ENCODE assay signal across 16 cellular contexts in genomic region chr21:25717491-25718139, GRCh38. TPM values are rescaled to one million over a fixed set of nuclear protein-coding genes. Genes with fewer than 3 reads are reported as not detected.
DNase-seq lines count a peak whose midpoint lies in the region; ATAC-seq and TF ChIP-seq lines count a peak whose summit lies in the region.
"Had no signal": no experiment of that assay in that cellular context is flagged by ENCODE, and none has a peak within 500 bp of the region (broad histone marks: within the 10 kb centered on the region; RNA-seq: fewer than 3 reads in every experiment).

No MANE protein-coding gene starts in this region.

- peak; percentile 43 to 80 for ATAC-seq in right cardiac atrium
- ATAC-seq in GM21825 (IDR thresholded peaks at IDR 0.05; ENCODE audit: unreplicated experiment) = no peak
- ATAC-seq in GM19463 (IDR thresholded peaks at IDR 0.05; ENCODE audit: unreplicated experiment) = no peak

- no peaks in the 10 kb centered on the region for H3K27me3 ChIP-seq in HUES6 (ENCODE audit: control insufficient read depth, insufficient read depth, low read length)
- no peaks in the 10 kb centered on the region for H3K27me3 ChIP-seq in right cardiac atrium (ENCODE audit: control insufficient read depth, insufficient read depth)
- H3K27me3 ChIP-seq: pancreas had no signal

- H3K9ac ChIP-seq in HUES6 (ENCODE audit: low read length) = no peak overlapping the region

- H3K4me3 ChIP-seq in HUES6 (ENCODE audit: low read depth, low read length) (no peak overlapping the region), astrocyte of the spinal cord (ENCODE audit: low read depth, low read length) (no peak overlapping the region), right cardiac atrium (ENCODE audit: low read length) (no peak overlapping the region)
- H3K4me3 ChIP-seq: pancreas had no signal

- H3K4me1 ChIP-seq in HUES6 (ENCODE audit: control insufficient read depth, insufficient read depth, low read length) (peaks cover 8% of the 10 kb centered on the region), right cardiac atrium (ENCODE audit: control insufficient read depth, insufficient read depth, low read length) (peaks cover 4% of the 10 kb centered on the region)
- H3K4me1 ChIP-seq: pancreas had no signal

- in situ Hi-C loops in Caki2 (cut with HindIII; ENCODE audit: low pct_unique_long_range_greater_than_20kb, low sequenced_read_pairs) (no loop called here), astrocyte of the spinal cord (cut with HindIII; ENCODE audit: low sequenced_read_pairs) (no loop called here)

- peak; percentile 41 for DNase-seq in Caki2 (ENCODE audit: low read depth)
- peak; percentile 33 for DNase-seq in astrocyte of the spinal cord (ENCODE audit: low read depth, low spot score)
- no peak for DNase-seq in right cardiac atrium
- DNase-seq in DMS114 treated with DMSO at 0.1 percent for 48 hours (lab: John Stamatoyannopoulos, UW; ENCODE audit: unreplicated experiment) = no peak
- no peak for DNase-seq in NOMO-1 treated with DMSO at 0.1 percent for 48 hours (lab: John Stamatoyannopoulos, UW; ENCODE audit: unreplicated experiment)
- DNase-seq: activated CD4-positive, alpha-beta T cell treated with anti-CD3 and anti-CD28 coated beads for 48 hours; GOT3; hypothalamus; mesendoderm; NCI-H345; pancreas; SIG-M5; stimulated activated naive CD4-positive, alpha-beta T cell treated with Interleukin-2 at 50 U/mL for 16 hours had no signal

- WGBS in right cardiac atrium = 73% methylated on average over 5 of the region's 5 CpGs

- no peak for TF ChIP-seq CTCF in astrocyte of the spinal cord (IDR thresholded peaks at IDR 0.05; ENCODE audit: low read depth, low read length)

- peaks cover 8% of the 10 kb centered on the region for H3K36me3 ChIP-seq in HUES6 (ENCODE audit: control insufficient read depth, insufficient read depth, low read length)
- H3K36me3 ChIP-seq: pancreas had no signal

- intact Hi-C loops in right cardiac atrium (cut with DNase I) = no loop called here

- H3K9me3 ChIP-seq in HUES6 (ENCODE audit: control insufficient read depth, insufficient read depth, low read depth, low read length) (no peaks in the 10 kb centered on the region), right cardiac atrium (ENCODE audit: control insufficient read depth, low read length) (no peaks in the 10 kb centered on the region)
- H3K9me3 ChIP-seq: pancreas had no signal

- peak overlapping the region; percentile 28; the same call in 1 of the 2 replicates for H3K27ac ChIP-seq in HUES6 (ENCODE audit: low read depth, low read length)
- peak overlapping the region; percentile 58 for H3K27ac ChIP-seq in right cardiac atrium (ENCODE audit: low read length)
- H3K27ac ChIP-seq: pancreas had no signal

RNA-seq across cellular contexts. Expression of gene ATP5PF, which starts 17.1 kb away (rescaled TPM):
- 67.9 and 91.3 TPM in 2 replicates for total RNA-seq in Caki2 (2014; rRNA removed; shearing (Covaris generic); ENCODE audit: low replicate concordance)
- 100 to 1,000 TPM; 554 to 718 (median 650) TPM for total RNA-seq in right cardiac atrium
- 2,294 TPM for polyA plus RNA-seq in right cardiac atrium

RNA-seq across cellular contexts. Expression of gene GABPA, which starts 17.2 kb away (rescaled TPM):
- 16.2 and 26.4 TPM in 2 replicates for total RNA-seq in Caki2 (2014; rRNA removed; shearing (Covaris generic); ENCODE audit: low replicate concordance)
- 10 to 100 TPM; 17.7 to 22.3 (median 20.5) TPM for total RNA-seq in right cardiac atrium
- 9.8 TPM for polyA plus RNA-seq in right cardiac atrium

Comparison
In these comparisons a context has a peak if more than half of its experiments do, and no peak if none do; other contexts are left out.
1. DNase-seq: peak in Caki2 (single experiment) and astrocyte of the spinal cord (single experiment); none in right cardiac atrium (0 of 3), DMS114 treated with DMSO at 0.1 percent for 48 hours (single experiment) and NOMO-1 treated with DMSO at 0.1 percent for 48 hours (single experiment).
2. ATAC-seq: peak in right cardiac atrium (2 of 2); none in GM21825 (single experiment) and GM19463 (single experiment).